ENCODE assay signal across 1 cellular context in the genomic region with DNA sequence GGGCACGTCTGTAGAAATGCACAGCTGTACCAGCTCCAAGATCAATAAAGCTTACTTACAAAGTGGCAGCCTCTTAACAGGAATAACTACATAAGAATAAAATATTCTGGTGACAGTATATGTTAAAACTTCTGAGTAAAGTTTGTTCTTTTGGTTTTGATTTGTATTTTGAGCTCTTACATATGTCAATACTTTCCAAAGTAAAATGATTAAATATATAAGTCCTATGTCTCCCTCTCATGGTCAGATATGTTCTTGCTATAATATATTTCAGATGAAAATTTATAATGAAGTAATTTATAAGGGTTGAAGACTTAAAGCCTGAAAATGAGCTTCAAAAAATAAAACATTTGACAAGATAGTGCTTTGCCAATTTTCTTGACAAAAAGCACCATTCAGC.
TF ChIP-seq lines count a peak whose summit lies in the region.

No MANE protein-coding gene starts in this region.

TF ChIP-seq in GM23338, 12 proteins besides CTCF, POLR2A, EP300 and RAD21 (continued from another document):
- TF ChIP-seq, protein P1, sequence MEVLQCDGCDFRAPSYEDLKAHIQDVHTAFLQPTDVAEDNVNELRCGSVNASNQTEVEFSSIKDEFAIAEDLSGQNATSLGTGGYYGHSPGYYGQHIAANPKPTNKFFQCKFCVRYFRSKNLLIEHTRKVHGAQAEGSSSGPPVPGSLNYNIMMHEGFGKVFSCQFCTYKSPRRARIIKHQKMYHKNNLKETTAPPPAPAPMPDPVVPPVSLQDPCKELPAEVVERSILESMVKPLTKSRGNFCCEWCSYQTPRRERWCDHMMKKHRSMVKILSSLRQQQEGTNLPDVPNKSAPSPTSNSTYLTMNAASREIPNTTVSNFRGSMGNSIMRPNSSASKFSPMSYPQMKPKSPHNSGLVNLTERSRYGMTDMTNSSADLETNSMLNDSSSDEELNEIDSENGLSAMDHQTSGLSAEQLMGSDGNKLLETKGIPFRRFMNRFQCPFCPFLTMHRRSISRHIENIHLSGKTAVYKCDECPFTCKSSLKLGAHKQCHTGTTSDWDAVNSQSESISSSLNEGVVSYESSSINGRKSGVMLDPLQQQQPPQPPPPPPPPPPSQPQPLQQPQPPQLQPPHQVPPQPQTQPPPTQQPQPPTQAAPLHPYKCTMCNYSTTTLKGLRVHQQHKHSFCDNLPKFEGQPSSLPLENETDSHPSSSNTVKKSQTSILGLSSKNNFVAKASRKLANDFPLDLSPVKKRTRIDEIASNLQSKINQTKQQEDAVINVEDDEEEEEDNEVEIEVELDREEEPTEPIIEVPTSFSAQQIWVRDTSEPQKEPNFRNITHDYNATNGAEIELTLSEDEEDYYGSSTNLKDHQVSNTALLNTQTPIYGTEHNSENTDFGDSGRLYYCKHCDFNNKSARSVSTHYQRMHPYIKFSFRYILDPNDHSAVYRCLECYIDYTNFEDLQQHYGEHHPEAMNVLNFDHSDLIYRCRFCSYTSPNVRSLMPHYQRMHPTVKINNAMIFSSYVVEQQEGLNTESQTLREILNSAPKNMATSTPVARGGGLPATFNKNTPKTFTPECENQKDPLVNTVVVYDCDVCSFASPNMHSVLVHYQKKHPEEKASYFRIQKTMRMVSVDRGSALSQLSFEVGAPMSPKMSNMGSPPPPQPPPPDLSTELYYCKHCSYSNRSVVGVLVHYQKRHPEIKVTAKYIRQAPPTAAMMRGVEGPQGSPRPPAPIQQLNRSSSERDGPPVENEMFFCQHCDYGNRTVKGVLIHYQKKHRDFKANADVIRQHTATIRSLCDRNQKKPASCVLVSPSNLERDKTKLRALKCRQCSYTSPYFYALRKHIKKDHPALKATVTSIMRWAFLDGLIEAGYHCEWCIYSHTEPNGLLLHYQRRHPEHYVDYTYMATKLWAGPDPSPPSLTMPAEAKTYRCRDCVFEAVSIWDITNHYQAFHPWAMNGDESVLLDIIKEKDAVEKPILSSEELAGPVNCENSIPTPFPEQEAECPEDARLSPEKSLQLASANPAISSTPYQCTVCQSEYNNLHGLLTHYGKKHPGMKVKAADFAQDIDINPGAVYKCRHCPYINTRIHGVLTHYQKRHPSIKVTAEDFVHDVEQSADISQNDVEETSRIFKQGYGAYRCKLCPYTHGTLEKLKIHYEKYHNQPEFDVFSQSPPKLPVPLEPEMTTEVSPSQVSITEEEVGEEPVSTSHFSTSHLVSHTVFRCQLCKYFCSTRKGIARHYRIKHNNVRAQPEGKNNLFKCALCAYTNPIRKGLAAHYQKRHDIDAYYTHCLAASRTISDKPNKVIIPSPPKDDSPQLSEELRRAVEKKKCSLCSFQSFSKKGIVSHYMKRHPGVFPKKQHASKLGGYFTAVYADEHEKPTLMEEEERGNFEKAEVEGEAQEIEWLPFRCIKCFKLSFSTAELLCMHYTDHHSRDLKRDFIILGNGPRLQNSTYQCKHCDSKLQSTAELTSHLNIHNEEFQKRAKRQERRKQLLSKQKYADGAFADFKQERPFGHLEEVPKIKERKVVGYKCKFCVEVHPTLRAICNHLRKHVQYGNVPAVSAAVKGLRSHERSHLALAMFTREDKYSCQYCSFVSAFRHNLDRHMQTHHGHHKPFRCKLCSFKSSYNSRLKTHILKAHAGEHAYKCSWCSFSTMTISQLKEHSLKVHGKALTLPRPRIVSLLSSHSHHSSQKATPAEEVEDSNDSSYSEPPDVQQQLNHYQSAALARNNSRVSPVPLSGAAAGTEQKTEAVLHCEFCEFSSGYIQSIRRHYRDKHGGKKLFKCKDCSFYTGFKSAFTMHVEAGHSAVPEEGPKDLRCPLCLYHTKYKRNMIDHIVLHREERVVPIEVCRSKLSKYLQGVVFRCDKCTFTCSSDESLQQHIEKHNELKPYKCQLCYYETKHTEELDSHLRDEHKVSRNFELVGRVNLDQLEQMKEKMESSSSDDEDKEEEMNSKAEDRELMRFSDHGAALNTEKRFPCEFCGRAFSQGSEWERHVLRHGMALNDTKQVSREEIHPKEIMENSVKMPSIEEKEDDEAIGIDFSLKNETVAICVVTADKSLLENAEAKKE (CRISPR knock-in tag; IDR thresholded peaks at IDR 0.05) = no peak
- TF ChIP-seq, protein P2, sequence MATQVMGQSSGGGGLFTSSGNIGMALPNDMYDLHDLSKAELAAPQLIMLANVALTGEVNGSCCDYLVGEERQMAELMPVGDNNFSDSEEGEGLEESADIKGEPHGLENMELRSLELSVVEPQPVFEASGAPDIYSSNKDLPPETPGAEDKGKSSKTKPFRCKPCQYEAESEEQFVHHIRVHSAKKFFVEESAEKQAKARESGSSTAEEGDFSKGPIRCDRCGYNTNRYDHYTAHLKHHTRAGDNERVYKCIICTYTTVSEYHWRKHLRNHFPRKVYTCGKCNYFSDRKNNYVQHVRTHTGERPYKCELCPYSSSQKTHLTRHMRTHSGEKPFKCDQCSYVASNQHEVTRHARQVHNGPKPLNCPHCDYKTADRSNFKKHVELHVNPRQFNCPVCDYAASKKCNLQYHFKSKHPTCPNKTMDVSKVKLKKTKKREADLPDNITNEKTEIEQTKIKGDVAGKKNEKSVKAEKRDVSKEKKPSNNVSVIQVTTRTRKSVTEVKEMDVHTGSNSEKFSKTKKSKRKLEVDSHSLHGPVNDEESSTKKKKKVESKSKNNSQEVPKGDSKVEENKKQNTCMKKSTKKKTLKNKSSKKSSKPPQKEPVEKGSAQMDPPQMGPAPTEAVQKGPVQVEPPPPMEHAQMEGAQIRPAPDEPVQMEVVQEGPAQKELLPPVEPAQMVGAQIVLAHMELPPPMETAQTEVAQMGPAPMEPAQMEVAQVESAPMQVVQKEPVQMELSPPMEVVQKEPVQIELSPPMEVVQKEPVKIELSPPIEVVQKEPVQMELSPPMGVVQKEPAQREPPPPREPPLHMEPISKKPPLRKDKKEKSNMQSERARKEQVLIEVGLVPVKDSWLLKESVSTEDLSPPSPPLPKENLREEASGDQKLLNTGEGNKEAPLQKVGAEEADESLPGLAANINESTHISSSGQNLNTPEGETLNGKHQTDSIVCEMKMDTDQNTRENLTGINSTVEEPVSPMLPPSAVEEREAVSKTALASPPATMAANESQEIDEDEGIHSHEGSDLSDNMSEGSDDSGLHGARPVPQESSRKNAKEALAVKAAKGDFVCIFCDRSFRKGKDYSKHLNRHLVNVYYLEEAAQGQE (IDR thresholded peaks at IDR 0.05; ENCODE audit: unreplicated experiment) = no peak
- no peak for TF ChIP-seq POLR2AphosphoS5 (IDR thresholded peaks at IDR 0.05; ENCODE audit: low read depth)
- no peak for TF ChIP-seq ZNF331 (CRISPR knock-in tag; IDR thresholded peaks at IDR 0.05; ENCODE audit: low read depth)
- no peak for TF ChIP-seq EZH2phosphoT487 (IDR thresholded peaks at IDR 0.05; ENCODE audit: unreplicated experiment)
- no peak for TF ChIP-seq JUNB (IDR thresholded peaks at IDR 0.05; ENCODE audit: unreplicated experiment)
